In genomic region chr9:109477269-109478203, GRCh38 we compare ENCODE assay signal across 8 cellular contexts. TPM values are rescaled to one million over a fixed set of nuclear protein-coding genes. Genes with fewer than 3 reads are reported as not detected.
DNase-seq lines count a peak whose midpoint lies in the region; ATAC-seq, FAIRE-seq and TF ChIP-seq lines count a peak whose summit lies in the region.

No MANE protein-coding gene starts in this region.

- peak; percentile 77 for DNase-seq in NCI-H510A treated with DMSO at 0.1 percent for 48 hours (lab: John Stamatoyannopoulos, UW)
- DNase-seq in keratinocyte (ENCODE audit: low read depth, low spot score) = no peak
- no peak for DNase-seq in AG20443 (ENCODE audit: low spot score)
- DNase-seq in pons (ENCODE audit: low spot score) = no peak
- DNase-seq in vagina (ENCODE audit: extremely low spot score in 2 of 2) = no peak

- dilution Hi-C loops in keratinocyte (cut with MboI; ENCODE audit: extremely low pct_ligation_motif_present, low sequenced_read_pairs) = no loop called here

- TF ChIP-seq POLR2A in vagina (IDR thresholded peaks at IDR 0.05) = no peak

- H3K9ac ChIP-seq in keratinocyte (ENCODE audit: control insufficient read depth, extremely low read depth, insufficient read depth, low read length) = peak overlapping the region; percentile 25

- no peaks in the 10 kb centered on the region for H4K20me1 ChIP-seq in keratinocyte (ENCODE audit: control insufficient read depth, extremely low read depth, insufficient read depth, low read length)

- H3K4me1 ChIP-seq in keratinocyte (ENCODE audit: control insufficient read depth, extremely low read depth, insufficient read depth, low read length) (peaks cover 43% of the 10 kb centered on the region), vagina (peaks cover 17% of the 10 kb centered on the region)

- H3K4me2 ChIP-seq in keratinocyte (ENCODE audit: control insufficient read depth, extremely low read depth, insufficient read depth, low read depth, low read length) = peak overlapping the region; percentile 41

- peaks cover 80% of the 10 kb centered on the region for H3K79me2 ChIP-seq in keratinocyte (ENCODE audit: control insufficient read depth, insufficient read depth, low read length)

- H3K27ac ChIP-seq in keratinocyte (ENCODE audit: control insufficient read depth, insufficient read depth, low read length) = peak overlapping the region; percentile 74
- no peak overlapping the region for H3K27ac ChIP-seq in vagina

- H3K4me3 ChIP-seq in keratinocyte (ENCODE audit: control insufficient read depth in 2 of 3, extremely low read depth in 1 of 3, insufficient read depth in 2 of 3, low read depth in 1 of 3, low read length in 3 of 3) (no peak overlapping the region), vagina (no peak overlapping the region)

- intact Hi-C loops in vagina (cut with DNase I) = no loop called here

- FAIRE-seq in keratinocyte (lab: Jason Lieb, UNC) = peak; percentile 58

- H3K27me3 ChIP-seq in keratinocyte (ENCODE audit: control insufficient read depth, extremely low read depth, insufficient read depth, low read length) = no peaks in the 10 kb centered on the region
- H3K27me3 ChIP-seq in vagina = no peaks in the 10 kb centered on the region

- no peak overlapping the region for H2AFZ ChIP-seq in keratinocyte (ENCODE audit: control insufficient read depth, low read length)

- peak; percentile 92 for ATAC-seq in GM18498 (IDR thresholded peaks at IDR 0.05; ENCODE audit: unreplicated experiment)
- ATAC-seq in HG02642 (IDR thresholded peaks at IDR 0.05; ENCODE audit: poor library complexity, unreplicated experiment) = peak; percentile 77
- ATAC-seq in GM18519 (IDR thresholded peaks at IDR 0.05; ENCODE audit: low FRiP score, unreplicated experiment) = no peak

- H3K36me3 ChIP-seq in keratinocyte (ENCODE audit: control insufficient read depth in 2 of 2, extremely low read depth in 1 of 2, insufficient read depth in 2 of 2, low read length in 2 of 2) = peaks cover 0 to 19% of the 10 kb centered on the region in 2 experiments
- H3K36me3 ChIP-seq in vagina = no peaks in the 10 kb centered on the region

- H3K9me3 ChIP-seq in keratinocyte (ENCODE audit: control insufficient read depth, low read depth, low read length) = no peaks in the 10 kb centered on the region
- H3K9me3 ChIP-seq in vagina = no peaks in the 10 kb centered on the region

- TF ChIP-seq CTCF in keratinocyte (optimal IDR thresholded peaks at IDR 0.05 in 1 of 3, IDR thresholded peaks at IDR 0.05 in 1 of 3, conservative IDR thresholded peaks at IDR 0.05 in 1 of 3; ENCODE audit: extremely low read depth in 1 of 3, insufficient read depth in 2 of 3, low read length in 3 of 3) = no peak
- no peak for TF ChIP-seq CTCF in vagina (IDR thresholded peaks at IDR 0.05)

- H3K9me1 ChIP-seq in keratinocyte (ENCODE audit: control insufficient read depth, extremely low read depth, insufficient read depth, low read length) = no peaks in the 10 kb centered on the region

RNA-seq across cellular contexts. Expression of gene PTPN3, which starts 20.6 kb away (rescaled TPM):
- polyA plus RNA-seq in keratinocyte = 15.9 to 20.6 TPM (median 19.9 TPM) in 3 replicates
- 8.3 TPM for polyA plus RNA-seq in keratinocyte (2011; ENCODE audit: low read depth)
- 15.4 and 21.3 TPM in 2 replicates for polyA plus RNA-seq in keratinocyte (2011; cell fraction: cytosol; rRNA removed)
- polyA plus RNA-seq in keratinocyte (2011; cell fraction: nucleus; rRNA removed) = 34.5 and 35.5 TPM in 2 replicates
- polyA plus RNA-seq in keratinocyte (2012; ENCODE audit: low replicate concordance) = 13.4 and 15.9 TPM in 2 replicates
- polyA minus RNA-seq in keratinocyte = 24.3 to 36.2 TPM (median 33.0 TPM) in 3 replicates
- polyA minus RNA-seq in keratinocyte (2011; cell fraction: cytosol; rRNA and poly(A)+ RNA removed) = 17.8 TPM
- 23.1 and 35.5 TPM in 2 replicates for polyA minus RNA-seq in keratinocyte (2011; cell fraction: nucleus; rRNA and poly(A)+ RNA removed)
- total RNA-seq in vagina = 15.5 TPM
